ENCODE assay signal across 8 cellular contexts in genomic region chr4:39354178-39354503, GRCh38. TPM values are rescaled to one million over a fixed set of nuclear protein-coding genes. Genes with fewer than 3 reads are reported as not detected.
A peak's percentile ranks its signal among the peaks of the same experiment; 100 is the strongest.
DNase-seq lines count a peak whose midpoint lies in the region; ATAC-seq and TF ChIP-seq lines count a peak whose summit lies in the region.

No MANE protein-coding gene starts in this region.

- H3K27ac ChIP-seq in mammary epithelial cell (ENCODE audit: insufficient read depth, low read depth, low read length) (peak overlapping the region; percentile 93), mucosa of rectum (ENCODE audit: low read depth in 2 of 2, low read length in 2 of 2) (peak overlapping the region; percentile 77 to 79), vagina (peak overlapping the region; percentile 79)

- TF ChIP-seq CTCF in mammary epithelial cell (conservative IDR thresholded peaks at IDR 0.05 in 1 of 2, IDR thresholded peaks at IDR 0.05 in 1 of 2; ENCODE audit: extremely low read depth in 1 of 2, insufficient read depth in 1 of 2, low read depth in 1 of 2, low read length in 2 of 2) = no peak
- no peak for TF ChIP-seq CTCF in vagina (IDR thresholded peaks at IDR 0.05)

- peak overlapping the region; percentile 77 for H3K4me2 ChIP-seq in mammary epithelial cell (ENCODE audit: insufficient read depth, low read depth, low read length)

- dilution Hi-C loops in mammary epithelial cell (cut with HindIII; ENCODE audit: low sequenced_read_pairs) = no loop called here

- DNase-seq in Right ventricle myocardium superior (no peak), cardiac septum (ENCODE audit: low spot score) (no peak), mammary epithelial cell (no peak), vagina (ENCODE audit: extremely low spot score in 2 of 2) (no peak), NCI-H2081 treated with DMSO at 0.1 percent for 48 hours (lab: John Stamatoyannopoulos, UW) (no peak), DMS 273 (lab: John Stamatoyannopoulos, UW; ENCODE audit: unreplicated experiment) (no peak)

- H3K9ac ChIP-seq in mammary epithelial cell (ENCODE audit: insufficient read depth, low read length) (peak overlapping the region; percentile 82), mucosa of rectum (ENCODE audit: low read depth in 1 of 2, low read length in 2 of 2) (peak overlapping the region; percentile 58 to 73)

- ATAC-seq in Right ventricle myocardium superior (ENCODE audit: poor library complexity) (peak; percentile 26), HG03565 (IDR thresholded peaks at IDR 0.05; ENCODE audit: unreplicated experiment) (no peak)

- intact Hi-C loops in Right ventricle myocardium superior (cut with DNase I) (no loop called here), cardiac septum (cut with DNase I) (no loop called here), mammary epithelial cell (cut with micrococcal nuclease) (loop anchor here (5.0 kb wide), 1 partner anchor 37 kb away; no protein-coding TSS in a partner anchor), vagina (cut with DNase I) (no loop called here)

- peaks cover 93% of the 10 kb centered on the region for H3K79me2 ChIP-seq in mammary epithelial cell (ENCODE audit: insufficient read depth, low read length)

- H3K4me1 ChIP-seq in mammary epithelial cell (ENCODE audit: insufficient read depth, low read length) (peaks cover 13% of the 10 kb centered on the region), mucosa of rectum (ENCODE audit: control insufficient read depth in 2 of 2, insufficient read depth in 2 of 2, low read length in 2 of 2) (peaks cover 8 to 11% of the 10 kb centered on the region in 2 donors), vagina (peaks cover 34% of the 10 kb centered on the region)

- in situ Hi-C loops in mammary epithelial cell (cut with MboI; ENCODE audit: low sequenced_read_pairs in 2 of 2) = no loop called here

- TF ChIP-seq POLR2A in vagina (IDR thresholded peaks at IDR 0.05) = no peak

- H3K27me3 ChIP-seq in mammary epithelial cell (ENCODE audit: insufficient read depth, low read length) (no peaks in the 10 kb centered on the region), mucosa of rectum (ENCODE audit: control insufficient read depth in 2 of 2, insufficient read depth in 2 of 2, low read length in 2 of 2) (no peaks in the 10 kb centered on the region), vagina (no peaks in the 10 kb centered on the region)

- peaks cover 3% of the 10 kb centered on the region for H3K36me3 ChIP-seq in mammary epithelial cell (ENCODE audit: insufficient read depth, low read length)
- H3K36me3 ChIP-seq in mucosa of rectum (ENCODE audit: control insufficient read depth in 2 of 2, insufficient read depth in 2 of 2, low read length in 2 of 2) = peaks cover 8 to 10% of the 10 kb centered on the region in 2 donors
- H3K36me3 ChIP-seq in vagina = peaks cover 0 to 16% of the 10 kb centered on the region in 2 donors

- H4K20me1 ChIP-seq in mammary epithelial cell (ENCODE audit: insufficient read depth, low read length) = no peaks in the 10 kb centered on the region

- BruUV-seq in mammary epithelial cell (replicated peaks; lab: Mats Ljungman, UMichigan) = TSS peak; percentile 79

- CTCF ChIA-PET in mammary epithelial cell (lab: Charles Lee; ENCODE audit: low non-redundant PET) = no interaction called here

- H3K9me3 ChIP-seq in mammary epithelial cell (replicated peaks; ENCODE audit: insufficient read depth, low read length) = no peaks in the 10 kb centered on the region
- H3K9me3 ChIP-seq in mucosa of rectum (ENCODE audit: control insufficient read depth in 2 of 2, low read length in 2 of 2) = no peaks in the 10 kb centered on the region
- H3K9me3 ChIP-seq in vagina = no peaks in the 10 kb centered on the region

- H2AFZ ChIP-seq in mammary epithelial cell (ENCODE audit: low read depth, low read length) = peak overlapping the region; percentile 61

- H3K4me3 ChIP-seq in mammary epithelial cell (replicated peaks in 1 of 3; ENCODE audit: insufficient read depth in 1 of 3, low read depth in 2 of 3, low read length in 3 of 3) (peak overlapping the region; percentile 29 to 52 (median 34)), mucosa of rectum (ENCODE audit: low read length in 2 of 2) (peak overlapping the region; percentile 48 to 74), vagina (peak overlapping the region; percentile 36 to 38)

- 0% methylated on average over 1 of the region's 1 CpG for WGBS in mammary epithelial cell (ENCODE audit: low coverage, missing lambda C conversion rate)

RNA-seq across cellular contexts. Expression of gene RFC1, which starts 12.0 kb away (rescaled TPM):
- total RNA-seq in Right ventricle myocardium superior (22.6 TPM), cardiac septum (22.3 TPM), mammary epithelial cell (10 to 100 TPM; 36.2 to 70.9 TPM), vagina (33.9 TPM)
- polyA plus RNA-seq in mammary epithelial cell = 30.5 TPM
- polyA minus RNA-seq in mammary epithelial cell = 82.4 TPM

RNA-seq across cellular contexts. Expression of gene KLB, which starts 52.6 kb away (rescaled TPM):
- 0.13 TPM for total RNA-seq in Right ventricle myocardium superior
- 0.05 TPM for total RNA-seq in cardiac septum
- total RNA-seq in mammary epithelial cell = under 1 TPM in 1 of 2 donors, not detected in 1; 0.17 TPM
- not detected for polyA plus RNA-seq in mammary epithelial cell
- polyA minus RNA-seq in mammary epithelial cell = not detected
- total RNA-seq in vagina = 1.2 TPM
